14 cellular contexts compared by ENCODE assay signal in the genomic region with DNA sequence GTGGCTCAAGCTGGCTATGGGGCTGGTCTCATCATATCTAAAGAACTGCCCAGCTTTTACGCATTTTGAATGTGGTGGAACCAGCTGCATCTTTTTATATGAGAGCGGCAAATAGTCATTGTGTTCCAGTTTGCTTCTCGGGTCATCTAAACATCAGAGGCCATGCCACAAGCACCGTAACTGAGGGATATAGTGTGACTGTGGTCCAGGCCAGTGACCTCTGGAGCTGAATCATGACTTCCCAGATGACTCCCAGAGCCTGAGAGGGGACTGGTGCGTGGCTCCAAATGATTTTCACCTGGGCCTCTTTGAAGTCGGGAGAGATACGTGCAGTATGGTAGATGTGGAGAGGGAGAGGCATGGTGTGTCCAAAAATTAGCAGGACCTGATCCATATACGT.
DNase-seq lines count a peak whose midpoint lies in the region; ATAC-seq and TF ChIP-seq lines count a peak whose summit lies in the region.
"Had no signal": no experiment of that assay in that cellular context is flagged by ENCODE, and none has a peak within 500 bp of the region (broad histone marks: within the 10 kb centered on the region; RNA-seq: fewer than 3 reads in every experiment).

No MANE protein-coding gene starts in this region.

- no peak overlapping the region for H3K4me2 ChIP-seq in GM23248 (ENCODE audit: unreplicated experiment)

- H3K9me3 ChIP-seq in GM23248 (ENCODE audit: low read depth): no peaks in the 10 kb centered on the region
- no peaks in the 10 kb centered on the region for H3K9me3 ChIP-seq in sigmoid colon
- H3K9me3 ChIP-seq: mucosa of descending colon had no signal

- in situ Hi-C loops in GM23248 (cut with MboI): no loop called here

- ATAC-seq in HG02938 (IDR thresholded peaks at IDR 0.05; ENCODE audit: unreplicated experiment): no peak
- no peak for ATAC-seq in GM21723 (IDR thresholded peaks at IDR 0.05; ENCODE audit: unreplicated experiment)
- no peak for ATAC-seq in GM21381 (IDR thresholded peaks at IDR 0.05; ENCODE audit: unreplicated experiment)

- no peaks in the 10 kb centered on the region for H3K9me2 ChIP-seq in GM23248 (ENCODE audit: insufficient read depth)

- no peaks in the 10 kb centered on the region for H3K27me3 ChIP-seq in GM23248 (replicated peaks; ENCODE audit: insufficient read depth)
- H3K27me3 ChIP-seq in sigmoid colon: no peaks in the 10 kb centered on the region

- TF ChIP-seq CTCF in sigmoid colon (IDR thresholded peaks at IDR 0.05): no peak

- DNase-seq in GM23248 (no peak), kidney tubule cell (ENCODE audit: low spot score) (peak; percentile 62), sigmoid colon (no peak), Kasumi-1 (lab: John Stamatoyannopoulos, UW) (no peak)
- DNase-seq: activated CD4-positive, alpha-beta memory T cell treated with anti-CD3 and anti-CD28 coated beads, Interleukin-2, amount 10 ng/mL, durations not matched to agents 7 days and 5 days; CD4-positive, CD25-positive, alpha-beta regulatory T cell; NCI-H1930; stimulated activated CD4-positive, alpha-beta T cell treated with anti-CD3 and anti-CD28 coated beads, Interleukin-12 subunit alpha, Interleukin-12 subunit beta, amount 100 ng/mL, for 4 hours; T-helper 2 cell had no signal

- H3K4me1 ChIP-seq in GM23248 (ENCODE audit: insufficient read depth) (peaks cover 14% of the 10 kb centered on the region), sigmoid colon (peaks cover 0 to 60% (median 50%) of the 10 kb centered on the region in 4 donors)

- peak overlapping the region; percentile 78; the same call in 1 of the 2 replicates for H3K27ac ChIP-seq in GM23248
- H3K27ac ChIP-seq in angular gyrus (ENCODE audit: low read depth, low read length): peak overlapping the region; percentile 2
- peak overlapping the region; percentile 65 to 76 (median 74) for H3K27ac ChIP-seq in sigmoid colon

- H3F3A ChIP-seq in GM23248 (ENCODE audit: insufficient read depth): peaks cover 9% of the 10 kb centered on the region

- no peak overlapping the region for H2AFZ ChIP-seq in GM23248

- WGBS in GM23248 (ENCODE audit: low coverage in 1 of 2, low lambda C conversion rate in 2 of 2, missing lambda C conversion rate in 2 of 2), 2 experiments: 85 to 88% methylated on average over 8 of the region's 8 CpGs
- 89 to 92% methylated on average over 8 of the region's 8 CpGs for WGBS in sigmoid colon, 2 donors

- no peaks in the 10 kb centered on the region for H4K20me1 ChIP-seq in GM23248 (ENCODE audit: insufficient read depth)

- no peak overlapping the region for H3K4me3 ChIP-seq in GM23248
- no peak overlapping the region for H3K4me3 ChIP-seq in sigmoid colon
- H3K4me3 ChIP-seq: mucosa of descending colon had no signal

- TF ChIP-seq POLR2A in sigmoid colon (IDR thresholded peaks at IDR 0.05): no peak

- no peak for TF ChIP-seq EP300 in sigmoid colon (IDR thresholded peaks at IDR 0.05)

- intact Hi-C loops in sigmoid colon (cut with DNase I): loop anchor here (5.0 kb wide), 1 partner anchor 268 kb away; no protein-coding TSS in a partner anchor

- H3K36me3 ChIP-seq in GM23248 (ENCODE audit: low read depth): no peaks in the 10 kb centered on the region
- H3K36me3 ChIP-seq in sigmoid colon: no peaks in the 10 kb centered on the region

- H3K9ac ChIP-seq in GM23248: peak overlapping the region; percentile 41; the same call in 1 of the 2 replicates

- no peaks in the 10 kb centered on the region for H3K79me2 ChIP-seq in GM23248 (ENCODE audit: insufficient read depth)

Comparison
In these comparisons a context has a peak if more than half of its experiments do, and no peak if none do; other contexts are left out.
1. H3K27ac ChIP-seq: peak in every context shown above with its lines; median percentile 78 in GM23248; 74 in sigmoid colon; 2 in angular gyrus.